18 cellular contexts compared by ENCODE assay signal in genomic region chr4:41573458-41574129, GRCh38. TPM values are rescaled to one million over a fixed set of nuclear protein-coding genes. Genes with fewer than 3 reads are reported as not detected.
DNase-seq lines count a peak whose midpoint lies in the region; ATAC-seq and TF ChIP-seq lines count a peak whose summit lies in the region.
"Had no signal": no experiment of that assay in that cellular context is flagged by ENCODE, and none has a peak within 500 bp of the region (broad histone marks: within the 10 kb centered on the region; RNA-seq: fewer than 3 reads in every experiment).

No MANE protein-coding gene starts in this region.

- peak overlapping the region; percentile 29; the same call in 1 of the 2 replicates for H3K4me2 ChIP-seq in PC-9

- no peaks in the 10 kb centered on the region for H3K9me2 ChIP-seq in PC-9 (ENCODE audit: insufficient read depth)

- H3K9me3 ChIP-seq in heart right ventricle (no peaks in the 10 kb centered on the region), PC-9 (ENCODE audit: insufficient read depth, low read depth) (no peaks in the 10 kb centered on the region), tibial artery (no peaks in the 10 kb centered on the region)
- H3K9me3 ChIP-seq: Caco-2 had no signal

- H3K27ac ChIP-seq in heart right ventricle, result peak overlapping the region in 6 of 10 donors; percentile 79 to 87 (median 80)
- peak overlapping the region; percentile 43 for H3K27ac ChIP-seq in PC-9
- peak overlapping the region; percentile 45 to 72 for H3K27ac ChIP-seq in tibial artery
- H3K27ac ChIP-seq: hepatocyte, SK-N-MC had no signal

- H3F3A ChIP-seq in PC-9 (ENCODE audit: insufficient read depth, low read depth), result peaks cover 20% of the 10 kb centered on the region

- H3K27me3 ChIP-seq in heart right ventricle (no peaks in the 10 kb centered on the region), PC-9 (ENCODE audit: insufficient read depth, low read depth) (no peaks in the 10 kb centered on the region), tibial artery (no peaks in the 10 kb centered on the region)
- H3K27me3 ChIP-seq: hepatocyte had no signal

- BruUV-seq in PC-9 (replicated peaks; lab: Mats Ljungman, UMichigan), result no TSS peak

- no peak for DNase-seq in heart right ventricle
- no peak for DNase-seq in cardiac septum (ENCODE audit: low spot score)
- peak in 1 of 2 experiments; percentile 69 for DNase-seq in PC-9
- peak; percentile 49 for DNase-seq in iris pigment epithelial cell (ENCODE audit: low read depth)
- no peak for DNase-seq in tibial artery
- no peak for DNase-seq in activated naive CD4-positive, alpha-beta T cell treated with Interleukin-2 at 50 U/mL for 16 hours
- DNase-seq in head of caudate nucleus, result no peak
- DNase-seq: ACHN; activated CD4-positive, alpha-beta T cell treated with anti-CD3 and anti-CD28 coated beads, Interleukin-2, amount 50 U/mL, for 48 hours; activated T-cell treated with anti-CD3 and anti-CD28 coated beads, Interleukin-2, amount 50 U/mL, for 48 hours; Caco-2; left colon; naive B cell; NCI-H2171; stimulated activated CD4-positive, alpha-beta T cell treated with anti-CD3 and anti-CD28 coated beads, Interleukin-2, amount 100 ng/mL, for 24 hours had no signal

- no peak overlapping the region for H2AFZ ChIP-seq in PC-9
- H2AFZ ChIP-seq: hepatocyte had no signal

- intact Hi-C loops in heart right ventricle (cut with DNase I), result loop anchor here in 1 of 10 donors (5.0 kb wide), 1 partner anchor 39 kb away; no protein-coding TSS in a partner anchor
- intact Hi-C loops in cardiac septum (cut with DNase I), result loop anchor here (5.0 kb wide), 2 partner anchors 36 to 39 kb away; partner anchors contain the start of gene LIMCH1
- intact Hi-C loops in PC-9 (cut with micrococcal nuclease; ENCODE audit: unreplicated experiment), result no loop called here
- intact Hi-C loops in tibial artery (cut with DNase I; ENCODE audit: low total_unique reads), result loop anchor here (5.0 kb wide), 1 partner anchor 49 kb away; no protein-coding TSS in a partner anchor
- intact Hi-C loops in head of caudate nucleus (cut with DNase I), result no loop called here

- H4K20me1 ChIP-seq in PC-9 (ENCODE audit: insufficient read depth), result no peaks in the 10 kb centered on the region

- WGBS in heart right ventricle, 2 donors, result 57 to 60% methylated on average over 5 of the region's 5 CpGs

- CTCF ChIA-PET in PC-9 (lab: Charles Lee), result no interaction called here

- peaks cover 27% of the 10 kb centered on the region for H3K79me2 ChIP-seq in PC-9 (ENCODE audit: low read depth)
- H3K79me2 ChIP-seq: hepatocyte had no signal

- POLR2A ChIA-PET in PC-9 (lab: Charles Lee; ENCODE audit: unreplicated experiment), result no interaction called here

- TF ChIP-seq CTCF in heart right ventricle (IDR thresholded peaks at IDR 0.05) (no peak), PC-9 (conservative IDR thresholded peaks at IDR 0.05) (no peak), tibial artery (IDR thresholded peaks at IDR 0.05) (no peak)

- H3K36me3 ChIP-seq in heart right ventricle (no peaks in the 10 kb centered on the region), PC-9 (ENCODE audit: low read depth) (peaks cover 4% of the 10 kb centered on the region; the same call in 1 of the 2 replicates), tibial artery (no peaks in the 10 kb centered on the region)

- ATAC-seq in heart right ventricle (no peak), GM21723 (IDR thresholded peaks at IDR 0.05; ENCODE audit: unreplicated experiment) (no peak)
- ATAC-seq: left colon had no signal

- H3K4me3 ChIP-seq in heart right ventricle (no peak overlapping the region), PC-9 (no peak overlapping the region), tibial artery (no peak overlapping the region)
- H3K4me3 ChIP-seq: hepatocyte, SK-N-MC had no signal

- H3K4me1 ChIP-seq in heart right ventricle, result peaks cover 0 to 77% (median 61%) of the 10 kb centered on the region in 9 donors
- H3K4me1 ChIP-seq in PC-9 (replicated peaks; ENCODE audit: insufficient read depth), result peaks cover 44% of the 10 kb centered on the region
- H3K4me1 ChIP-seq in tibial artery, result peaks cover 0 to 88% (median 39%) of the 10 kb centered on the region in 4 donors

RNA-seq across cellular contexts. Expression of gene LIMCH1, which starts 35.6 kb away (rescaled TPM):
- total RNA-seq in heart right ventricle, result 100 to 1,000 TPM; 242 to 410 (median 304) TPM
- 10 to 100 TPM; 28.4 to 56.2 TPM for polyA plus RNA-seq in heart right ventricle
- 291 TPM for total RNA-seq in cardiac septum
- 252 and 339 TPM in 2 replicates for total RNA-seq in PC-9 (2021)

Comparison
In these comparisons a context has a peak if more than half of its experiments do, and no peak if none do; other contexts are left out.
1. intact Hi-C loops: an anchor here in cardiac septum (5.0 kb wide) and tibial artery (5.0 kb wide); none called in PC-9 and head of caudate nucleus.